Comparison of ENCODE assay signal across 9 cellular contexts in the genomic region with DNA sequence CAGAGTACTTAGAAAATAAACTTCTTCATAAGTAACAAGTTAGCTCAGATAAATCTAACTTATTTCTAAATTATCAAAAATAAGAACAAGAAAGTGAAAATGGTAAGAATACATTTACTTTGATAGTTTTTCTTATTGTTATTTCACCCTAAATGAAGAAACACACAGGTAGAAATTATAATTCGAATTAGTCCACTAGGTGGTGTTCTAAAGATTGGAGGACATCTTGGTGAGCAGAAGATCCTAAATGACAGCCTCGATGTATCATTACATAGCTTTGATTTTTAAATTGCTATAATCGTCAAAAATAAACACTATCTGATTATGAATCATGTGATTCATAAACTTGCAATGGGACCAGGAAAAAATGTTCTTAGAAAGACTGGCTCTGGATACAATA.
DNase-seq lines count a peak whose midpoint lies in the region; ATAC-seq, FAIRE-seq and TF ChIP-seq lines count a peak whose summit lies in the region.
"Had no signal": no experiment of that assay in that cellular context is flagged by ENCODE, and none has a peak within 500 bp of the region (broad histone marks: within the 10 kb centered on the region; RNA-seq: fewer than 3 reads in every experiment).

No MANE protein-coding gene starts in this region.

- no peak for FAIRE-seq in astrocyte (lab: Jason Lieb, UNC)

- H3K27me3 Mint-ChIP-seq in astrocyte (ENCODE audit: low read depth, unreplicated experiment) (no peaks in the 10 kb centered on the region), neural crest cell (ENCODE audit: low read depth) (no peaks in the 10 kb centered on the region), immature natural killer cell (ENCODE audit: low read depth in 3 of 3) (peaks cover 0 to 2% (median 0%) of the 10 kb centered on the region in 3 donors)
- H3K27me3 Mint-ChIP-seq: activated CD8-positive, alpha-beta memory T cell treated with anti-CD3 and anti-CD28 coated beads, Interleukin-2, amount 10 ng/mL, durations not matched to agents 7 days and 5 days had no signal

- H4K20me1 ChIP-seq in astrocyte (ENCODE audit: insufficient read depth, low read length) = no peaks in the 10 kb centered on the region

- H3K4me1 Mint-ChIP-seq in astrocyte (ENCODE audit: low read depth, unreplicated experiment) (peaks cover 7% of the 10 kb centered on the region), neural crest cell (no peaks in the 10 kb centered on the region), immature natural killer cell (no peaks in the 10 kb centered on the region)
- H3K4me1 Mint-ChIP-seq: activated CD8-positive, alpha-beta memory T cell treated with anti-CD3 and anti-CD28 coated beads, Interleukin-2, amount 10 ng/mL, durations not matched to agents 7 days and 5 days had no signal

- H3K4me3 Mint-ChIP-seq in astrocyte (ENCODE audit: unreplicated experiment) = no peak overlapping the region
- no peak overlapping the region for H3K4me3 Mint-ChIP-seq in neural crest cell
- H3K4me3 Mint-ChIP-seq in immature natural killer cell = no peak overlapping the region
- H3K4me3 Mint-ChIP-seq: activated CD8-positive, alpha-beta memory T cell treated with anti-CD3 and anti-CD28 coated beads, Interleukin-2, amount 10 ng/mL, durations not matched to agents 7 days and 5 days had no signal

- H3K36me3 Mint-ChIP-seq in astrocyte (ENCODE audit: low read depth, unreplicated experiment) (no peaks in the 10 kb centered on the region), neural crest cell (ENCODE audit: low read depth) (no peaks in the 10 kb centered on the region), immature natural killer cell (no peaks in the 10 kb centered on the region)
- H3K36me3 Mint-ChIP-seq: activated CD8-positive, alpha-beta memory T cell treated with anti-CD3 and anti-CD28 coated beads, Interleukin-2, amount 10 ng/mL, durations not matched to agents 7 days and 5 days had no signal

- no peak overlapping the region for H3K4me3 ChIP-seq in astrocyte (ENCODE audit: insufficient read depth, low read depth, low read length)

- H3K27ac ChIP-seq in astrocyte (ENCODE audit: low read depth, low read length) = no peak overlapping the region

- TF ChIP-seq CTCF in astrocyte (IDR thresholded peaks at IDR 0.05; ENCODE audit: insufficient read depth, low read depth, low read length) (peak; percentile 17), neural crest cell (conservative IDR thresholded peaks at IDR 0.05) (peak; percentile 64)

- no peaks in the 10 kb centered on the region for H3K9me3 ChIP-seq in astrocyte (ENCODE audit: insufficient read depth, low read depth, low read length)

- ATAC-seq in HG02885 (IDR thresholded peaks at IDR 0.05; ENCODE audit: poor library complexity, unreplicated experiment) = peak; percentile 80
- ATAC-seq: activated CD8-positive, alpha-beta memory T cell treated with anti-CD3 and anti-CD28 coated beads, Interleukin-2, amount 10 ng/mL, durations not matched to agents 7 days and 5 days had no signal

- H3K9me3 Mint-ChIP-seq in astrocyte (ENCODE audit: unreplicated experiment) = no peaks in the 10 kb centered on the region
- no peaks in the 10 kb centered on the region for H3K9me3 Mint-ChIP-seq in neural crest cell
- H3K9me3 Mint-ChIP-seq in immature natural killer cell = peaks cover 0 to 4% (median 2%) of the 10 kb centered on the region in 6 donors

- H3K27me3 ChIP-seq in astrocyte (ENCODE audit: insufficient read depth, low read length) = no peaks in the 10 kb centered on the region

- no peak overlapping the region for H3K9ac ChIP-seq in astrocyte (ENCODE audit: low read length)

- no peaks in the 10 kb centered on the region for H3K36me3 ChIP-seq in astrocyte (ENCODE audit: insufficient read depth, low read length)

- H3K4me2 ChIP-seq in astrocyte (ENCODE audit: low read length) = no peak overlapping the region

- DNase-seq in DMS153 treated with DMSO at 0.1 percent for 48 hours (lab: John Stamatoyannopoulos, UW; ENCODE audit: unreplicated experiment) (peak; percentile 1), DMS153 (lab: John Stamatoyannopoulos, UW) (no peak), astrocyte (ENCODE audit: low read depth) (no peak), neural crest cell (ENCODE audit: low read depth, low spot score) (no peak), immature natural killer cell (no peak), mesenteric fat pad (ENCODE audit: low spot score) (no peak), 8988T (no peak)
- DNase-seq: activated CD8-positive, alpha-beta memory T cell treated with anti-CD3 and anti-CD28 coated beads, Interleukin-2, amount 10 ng/mL, durations not matched to agents 7 days and 5 days had no signal

- H3K79me2 ChIP-seq in astrocyte (ENCODE audit: insufficient read depth, low read length) = no peaks in the 10 kb centered on the region

- no peak overlapping the region for H2AFZ ChIP-seq in astrocyte (ENCODE audit: low read depth, low read length)

- H3K27ac Mint-ChIP-seq in astrocyte (ENCODE audit: unreplicated experiment) (no peak overlapping the region), neural crest cell (ENCODE audit: unreplicated experiment) (no peak overlapping the region), immature natural killer cell (no peak overlapping the region)
- H3K27ac Mint-ChIP-seq: activated CD8-positive, alpha-beta memory T cell treated with anti-CD3 and anti-CD28 coated beads, Interleukin-2, amount 10 ng/mL, durations not matched to agents 7 days and 5 days had no signal

- H3K4me1 ChIP-seq in astrocyte (ENCODE audit: insufficient read depth, low read length) = no peaks in the 10 kb centered on the region
